ENCODE assay signal across 13 cellular contexts in the genomic region with DNA sequence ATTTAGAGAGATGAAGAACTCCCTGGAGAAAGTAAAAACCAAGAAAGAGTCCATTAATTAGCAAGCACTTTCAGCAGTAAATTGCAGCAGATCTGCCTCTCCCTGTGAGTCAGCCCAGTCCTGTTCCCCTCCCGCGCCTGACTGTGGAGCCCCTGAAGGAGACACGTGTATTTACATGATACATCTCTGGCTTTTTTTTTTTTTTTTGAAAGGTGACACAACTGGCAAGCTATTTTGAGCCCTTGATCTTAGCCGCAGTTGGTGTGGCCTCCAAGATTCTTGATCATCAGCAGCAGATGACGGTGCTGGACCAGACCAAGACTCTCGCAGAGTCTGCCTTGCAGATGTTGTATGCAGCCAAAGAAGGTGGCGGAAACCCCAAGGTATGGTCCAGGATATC.
DNase-seq lines count a peak whose midpoint lies in the region; ATAC-seq and TF ChIP-seq lines count a peak whose summit lies in the region.
"Had no signal": no experiment of that assay in that cellular context is flagged by ENCODE, and none has a peak within 500 bp of the region (broad histone marks: within the 10 kb centered on the region; RNA-seq: fewer than 3 reads in every experiment).

No MANE protein-coding gene starts in this region.

- TF ChIP-seq CTCF in AG04450 (IDR thresholded peaks at IDR 0.05; ENCODE audit: low read depth, low read length): no peak
- no peak for TF ChIP-seq CTCF in HFFc6 (IDR thresholded peaks at IDR 0.05)
- TF ChIP-seq CTCF in hepatocyte (IDR thresholded peaks at IDR 0.05; ENCODE audit: poor library complexity): no peak

- H3K4me1 ChIP-seq in hepatocyte (ENCODE audit: insufficient read depth): no peaks in the 10 kb centered on the region
- H3K4me1 ChIP-seq: suprapubic skin had no signal

- peaks cover 36% of the 10 kb centered on the region for H3K36me3 Mint-ChIP-seq in HFFc6 (ENCODE audit: low read depth)
- H3K36me3 Mint-ChIP-seq: IgD-negative memory B cell had no signal

- H4K20me1 ChIP-seq in hepatocyte (ENCODE audit: insufficient read depth, poor library complexity, severe bottlenecking): no peaks in the 10 kb centered on the region

- H3K4me1 Mint-ChIP-seq in HFFc6 (ENCODE audit: low read depth): peaks cover 41% of the 10 kb centered on the region
- H3K4me1 Mint-ChIP-seq: IgD-negative memory B cell had no signal

- no peaks in the 10 kb centered on the region for H3K9me2 ChIP-seq in hepatocyte (replicated peaks; ENCODE audit: insufficient read depth)

- POLR2A ChIA-PET in AG04450 (lab: Yijun Ruan, JAX): interaction anchor here (0.6 kb wide), 1 partner anchor 283 kb away, joined by 10 read pairs; no protein-coding TSS in a partner anchor

- no peaks in the 10 kb centered on the region for H3K27me3 ChIP-seq in AG04450 (ENCODE audit: control insufficient read depth, insufficient read depth, low read length)
- no peaks in the 10 kb centered on the region for H3K27me3 ChIP-seq in hepatocyte
- H3K27me3 ChIP-seq: neutrophil, suprapubic skin had no signal

- no peaks in the 10 kb centered on the region for H3K36me3 ChIP-seq in hepatocyte (replicated peaks; ENCODE audit: insufficient read depth, low read depth)
- H3K36me3 ChIP-seq: neutrophil had no signal

- ATAC-seq in GM19397 (IDR thresholded peaks at IDR 0.05; ENCODE audit: unreplicated experiment) (no peak), HG02885 (IDR thresholded peaks at IDR 0.05; ENCODE audit: poor library complexity, unreplicated experiment) (no peak), GM18868 (IDR thresholded peaks at IDR 0.05; ENCODE audit: unreplicated experiment) (no peak)

- CTCF ChIA-PET in AG04450 (lab: Charles Lee): no interaction called here

- H3K27ac ChIP-seq in AG04450 (ENCODE audit: low read depth, low read length) (no peak overlapping the region), hepatocyte (no peak overlapping the region)
- H3K27ac ChIP-seq: neutrophil, suprapubic skin had no signal

- no peaks in the 10 kb centered on the region for H3K79me2 ChIP-seq in hepatocyte

- DNase-seq in AG04450 (ENCODE audit: low read depth, low spot score) (peak; percentile 54), HFFc6 (peak; percentile 94), amniotic epithelial cell (ENCODE audit: low read depth) (peak; percentile 86), hepatocyte (ENCODE audit: low spot score) (peak; percentile 51), NCI-H1930 (lab: John Stamatoyannopoulos, UW) (no peak)
- DNase-seq: NCI-H2029; stimulated activated CD4-positive, alpha-beta T cell treated with anti-CD3 and anti-CD28 coated beads, Interleukin-4, amount 100 ng/mL, for 24 hours had no signal

- H2AFZ ChIP-seq in hepatocyte: no peak overlapping the region

- H3K4me2 ChIP-seq in hepatocyte: no peak overlapping the region

- peak overlapping the region; percentile 53 for H3K4me3 Mint-ChIP-seq in HFFc6
- H3K4me3 Mint-ChIP-seq: IgD-negative memory B cell had no signal

- peak overlapping the region; percentile 90 for H3K27ac Mint-ChIP-seq in HFFc6
- H3K27ac Mint-ChIP-seq: IgD-negative memory B cell had no signal

- no peak overlapping the region for H3K4me3 ChIP-seq in AG04450 (ENCODE audit: low read depth, low read length)
- H3K4me3 ChIP-seq in hepatocyte: no peak overlapping the region
- H3K4me3 ChIP-seq: suprapubic skin had no signal

- no peaks in the 10 kb centered on the region for H3K9me3 Mint-ChIP-seq in HFFc6
- H3K9me3 Mint-ChIP-seq: IgD-negative memory B cell had no signal

- 64% methylated on average over 7 of the region's 7 CpGs for WGBS in hepatocyte (ENCODE audit: low lambda C conversion rate, missing lambda C conversion rate)

- H3K27me3 Mint-ChIP-seq in HFFc6 (ENCODE audit: insufficient read depth): peaks cover 2% of the 10 kb centered on the region; the same call in 1 of the 2 replicates
- H3K27me3 Mint-ChIP-seq: IgD-negative memory B cell had no signal

- no peaks in the 10 kb centered on the region for H3K9me3 ChIP-seq in AG04450 (ENCODE audit: control insufficient read depth, insufficient read depth, low read length)
- H3K9me3 ChIP-seq in hepatocyte (ENCODE audit: low read depth): no peaks in the 10 kb centered on the region
- H3K9me3 ChIP-seq: neutrophil, suprapubic skin had no signal

Comparison
In these comparisons a context has a peak if more than half of its experiments do, and no peak if none do; other contexts are left out.
1. DNase-seq: peak in AG04450 (single experiment), HFFc6 (single experiment), amniotic epithelial cell (single experiment) and hepatocyte (single experiment); none in NCI-H1930 (0 of 2).